Comparison of ENCODE assay signal across 9 cellular contexts in the genomic region with DNA sequence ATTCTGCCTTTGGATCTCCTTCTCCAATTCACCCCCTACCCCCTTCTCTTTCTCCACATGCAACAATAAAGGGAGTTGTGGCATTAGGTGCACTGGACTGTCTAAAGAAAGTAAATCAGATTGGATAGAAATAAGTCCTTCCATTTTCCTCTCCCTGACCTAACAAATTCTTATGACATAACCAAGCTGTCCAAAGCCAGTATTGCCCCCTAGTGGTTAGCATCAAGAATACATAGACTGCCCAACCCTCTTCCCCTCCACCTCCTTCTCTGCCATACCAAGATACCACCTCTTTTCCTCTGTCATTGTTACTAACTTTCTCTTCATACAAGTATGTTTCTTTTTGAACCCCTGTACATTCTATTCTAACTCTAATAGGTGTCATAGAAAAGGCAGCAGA. TPM values are rescaled to one million over a fixed set of nuclear protein-coding genes. Genes with fewer than 3 reads are reported as not detected.
DNase-seq lines count a peak whose midpoint lies in the region; ATAC-seq, FAIRE-seq and TF ChIP-seq lines count a peak whose summit lies in the region.
"Had no signal": no experiment of that assay in that cellular context is flagged by ENCODE, and none has a peak within 500 bp of the region (broad histone marks: within the 10 kb centered on the region; RNA-seq: fewer than 3 reads in every experiment).

No MANE protein-coding gene starts in this region.

- H4K91ac ChIP-seq in H1 (replicated peaks; ENCODE audit: insufficient read length, low read length) = no peak overlapping the region

- H4K8ac ChIP-seq in H1 (ENCODE audit: extremely low read depth, insufficient read depth, low read length) = no peak overlapping the region

- H3K27me3 ChIP-seq in KMS-11 (ENCODE audit: insufficient read depth, low read depth) = no peaks in the 10 kb centered on the region
- H3K27me3 ChIP-seq in H1 (replicated peaks in 1 of 4; ENCODE audit: control insufficient read depth in 3 of 4, extremely low read depth in 1 of 4, insufficient read depth in 3 of 4, low read length in 3 of 4) = no peaks in the 10 kb centered on the region
- H3K27me3 ChIP-seq in rectal smooth muscle tissue (ENCODE audit: control insufficient read depth, insufficient read depth, low read length) = no peaks in the 10 kb centered on the region

- H3K4me2 ChIP-seq in KMS-11 (peak overlapping the region; percentile 78; the same call in 1 of the 2 replicates), H1 (ENCODE audit: insufficient read depth in 1 of 2, low read depth in 2 of 2, low read length in 2 of 2) (no peak overlapping the region)

- H2BK15ac ChIP-seq in H1 (ENCODE audit: low read length) = no peak overlapping the region

- H3K27ac ChIP-seq in KMS-11 (peak overlapping the region; percentile 57; the same call in 1 of the 2 replicates), H1 (ENCODE audit: low read depth, low read length) (no peak overlapping the region), rectal smooth muscle tissue (ENCODE audit: low read depth, low read length) (peak overlapping the region; percentile 96)

- no peak overlapping the region for H2AFZ ChIP-seq in KMS-11 (ENCODE audit: low read depth)
- H2AFZ ChIP-seq in H1 (ENCODE audit: low read length) = no peak overlapping the region

- H3K56ac ChIP-seq in H1 (replicated peaks; ENCODE audit: insufficient read length, low read depth, low read length) = no peak overlapping the region

- peak; percentile 62 to 65 for TF ChIP-seq RAD21 in H1 (IDR thresholded peaks at IDR 0.05 in 1 of 2, conservative IDR thresholded peaks at IDR 0.05 in 1 of 2; ENCODE audit: low read depth in 2 of 2, low read length in 2 of 2)

- peak; percentile 7 for DNase-seq in NCI-H748 (lab: John Stamatoyannopoulos, UW; ENCODE audit: unreplicated experiment)
- DNase-seq in NCI-H748 treated with DMSO at 0.1 percent for 48 hours (lab: John Stamatoyannopoulos, UW) = no peak
- DNase-seq in H1 (ENCODE audit: low read depth in 1 of 2, low spot score in 2 of 2) = no peak
- DNase-seq in ureter (ENCODE audit: low spot score) = no peak
- no peak for DNase-seq in frontal cortex (ENCODE audit: low spot score in 2 of 2)
- DNase-seq: NCI-H2081 treated with DMSO at 0.1 percent for 48 hours had no signal

- H3K9ac ChIP-seq in KMS-11 (no peak overlapping the region; the same call in 1 of the 2 replicates), H1 (replicated peaks in 1 of 4; ENCODE audit: extremely low read depth in 1 of 4, low read depth in 3 of 4, low read length in 3 of 4) (no peak overlapping the region), rectal smooth muscle tissue (ENCODE audit: low read length) (no peak overlapping the region)

- POLR2A ChIA-PET in H1 (lab: Charles Lee; ENCODE audit: partially characterized antibody) = interaction anchor here (0.8 to 1.3 kb wide), 4 partner anchors 16 to 98 kb away, joined by 3 read pairs; no protein-coding TSS in a partner anchor

- no peak for ATAC-seq in GM19452 (IDR thresholded peaks at IDR 0.05; ENCODE audit: unreplicated experiment)

- peaks cover 0 to 7% of the 10 kb centered on the region in 2 experiments; a peak in 2 of 4 replicates for H3K9me3 ChIP-seq in H1 (ENCODE audit: insufficient read depth in 2 of 2, low read depth in 1 of 2, low read length in 1 of 2)

- no peaks in the 10 kb centered on the region for H3K36me3 ChIP-seq in KMS-11 (ENCODE audit: insufficient read depth)
- no peaks in the 10 kb centered on the region for H3K36me3 ChIP-seq in H1 (ENCODE audit: control insufficient read depth in 2 of 4, insufficient read depth in 4 of 4, low read length in 3 of 4)
- no peaks in the 10 kb centered on the region for H3K36me3 ChIP-seq in rectal smooth muscle tissue (ENCODE audit: control insufficient read depth, insufficient read depth, low read length)

- H4K20me1 ChIP-seq in KMS-11 (ENCODE audit: insufficient read depth) = no peaks in the 10 kb centered on the region
- H4K20me1 ChIP-seq in H1 (replicated peaks in 1 of 2; ENCODE audit: control insufficient read depth in 1 of 2, insufficient read depth in 2 of 2, low read length in 2 of 2) = peaks cover 8 to 9% of the 10 kb centered on the region in 2 experiments

- no peak overlapping the region for H2BK5ac ChIP-seq in H1 (ENCODE audit: low read depth, low read length)

- H3K4me3 ChIP-seq in KMS-11 (IDR thresholded peaks at IDR 0.05; ENCODE audit: insufficient read depth, low read depth, low read length) (no peak overlapping the region), H1 (ENCODE audit: extremely low read depth in 1 of 4, insufficient read depth in 2 of 4, low read depth in 3 of 4, low read length in 4 of 4) (no peak overlapping the region), rectal smooth muscle tissue (ENCODE audit: low read length) (no peak overlapping the region)

- H3K4ac ChIP-seq in H1 (replicated peaks; ENCODE audit: insufficient read length, low read depth, low read length) = no peak overlapping the region

- no peak overlapping the region for H3K18ac ChIP-seq in H1 (ENCODE audit: extremely low read depth, low read length)

- no peak overlapping the region for H3K23ac ChIP-seq in H1 (ENCODE audit: insufficient read length)

- no peak overlapping the region for H4K5ac ChIP-seq in H1 (ENCODE audit: insufficient read length, low read depth, low read length)

- H3K4me1 ChIP-seq in KMS-11 (ENCODE audit: low read depth, poor library complexity, severe bottlenecking) (peaks cover 62% of the 10 kb centered on the region), H1 (replicated peaks in 1 of 4; ENCODE audit: control insufficient read depth in 3 of 4, insufficient read depth in 4 of 4, low read length in 3 of 4) (peaks cover 3 to 36% (median 22%) of the 10 kb centered on the region in 4 experiments), rectal smooth muscle tissue (ENCODE audit: control insufficient read depth, insufficient read depth, low read length) (peaks cover 82% of the 10 kb centered on the region)

- TF ChIP-seq CTCF in KMS-11 (conservative IDR thresholded peaks at IDR 0.05; ENCODE audit: low read depth, low read length) (peak; percentile 60), H1 (IDR thresholded peaks at IDR 0.05; ENCODE audit: control extremely low read depth in 1 of 3, insufficient read depth in 1 of 3, low read depth in 1 of 3, low read length in 3 of 3) (peak in 2 of 3 experiments; percentile 63 to 81; a peak in 3 of 4 replicates)

- CTCF ChIA-PET in H1 (lab: Charles Lee; ENCODE audit: partially characterized antibody) = interaction anchor here (0.6 to 7.1 kb wide), 54 partner anchors 10 to 840 kb away, joined by 3 to 70 read pairs (median 6); partner anchors contain the start of gene PPARGC1B

- no peak overlapping the region for H3K14ac ChIP-seq in H1 (ENCODE audit: insufficient read length)

- no peak overlapping the region for H2BK120ac ChIP-seq in H1 (replicated peaks; ENCODE audit: low read depth, low read length)

- H3K79me2 ChIP-seq in KMS-11 (ENCODE audit: insufficient read depth, low read depth) = peaks cover 14% of the 10 kb centered on the region; the same call in 1 of the 2 replicates
- peaks cover 0 to 49% of the 10 kb centered on the region in 2 experiments; a peak in 2 of 4 replicates for H3K79me2 ChIP-seq in H1 (ENCODE audit: control insufficient read depth in 1 of 2, insufficient read depth in 2 of 2, low read length in 2 of 2)

- H3K79me1 ChIP-seq in H1 (ENCODE audit: low read depth, low read length) = peaks cover 45% of the 10 kb centered on the region

- no peaks in the 10 kb centered on the region for H3K23me2 ChIP-seq in H1 (ENCODE audit: low read depth, low read length)

- H2AK5ac ChIP-seq in H1 (ENCODE audit: low read depth, low read length) = no peak overlapping the region

- FAIRE-seq in H1 (lab: Jason Lieb, UNC) (peak; percentile 91), frontal cortex (lab: Jason Lieb, UNC) (no peak)

- no peak overlapping the region for H2BK20ac ChIP-seq in H1 (ENCODE audit: low read length)

- no peak overlapping the region for H2BK12ac ChIP-seq in H1 (ENCODE audit: low read depth, low read length)

- no peak for TF ChIP-seq EP300 in H1 (IDR thresholded peaks at IDR 0.05; ENCODE audit: borderline replicate concordance in 1 of 2, low read depth in 2 of 2, low read length in 2 of 2)

- TF ChIP-seq POLR2A in H1 (IDR thresholded peaks at IDR 0.05; ENCODE audit: control extremely low read depth in 1 of 2, low read depth in 2 of 2, low read length in 2 of 2) = no peak

TF ChIP-seq in H1, 55 proteins besides CTCF, POLR2A, EP300 and RAD21:
- no peak for TF ChIP-seq SP1 (IDR thresholded peaks at IDR 0.05; ENCODE audit: low read depth, low read length)
- TF ChIP-seq CBX8 (IDR thresholded peaks at IDR 0.05; ENCODE audit: borderline replicate concordance, low read depth, low read length) = no peak
- TF ChIP-seq SIN3A (conservative IDR thresholded peaks at IDR 0.05 in 1 of 2, IDR thresholded peaks at IDR 0.05 in 1 of 2; ENCODE audit: low read depth in 1 of 2, low read length in 2 of 2) = no peak

RNA-seq across cellular contexts. Expression of gene PPARGC1B, which starts 45.7 kb away (rescaled TPM):
- total RNA-seq in H1 (2021; fragmentation: NEBNext Ultra II Directional; extraction: Animal tissue kit (Norgen Biotek cat#: 25700)) = 11.4 and 11.5 TPM in 2 replicates
- polyA plus RNA-seq in H1 (2011; rRNA removed) = 1.7 and 2.5 TPM in 2 replicates
- 1.8 TPM for polyA plus RNA-seq in H1 (2011; cell fraction: cytosol; rRNA removed)
- polyA plus RNA-seq in H1 (2011; cell fraction: nucleus; rRNA removed) = 6.4 TPM
- polyA plus RNA-seq in H1 (2012, experiment 1 of 2) = 3.8 to 5.2 TPM (median 4.8 TPM) in 4 replicates
- polyA plus RNA-seq in H1 (2012, experiment 2 of 2) = 1.3 TPM
- 6.2 TPM for polyA plus RNA-seq in H1 (2013, experiment 1 of 2)
- 3.9 TPM for polyA plus RNA-seq in H1 (2013, experiment 2 of 2)
- 6.3 and 7.6 TPM in 2 replicates for polyA minus RNA-seq in H1 (2011; rRNA and poly(A)+ RNA removed)
- polyA minus RNA-seq in H1 (2011; cell fraction: cytosol; rRNA and poly(A)+ RNA removed) = 5.9 TPM
- 10.0 TPM for polyA minus RNA-seq in H1 (2011; cell fraction: nucleus; rRNA and poly(A)+ RNA removed)
- total RNA-seq in ureter (36.1 TPM), frontal cortex (0.82 TPM)
